ENCODE assay signal across 8 cellular contexts in genomic region chr9:98057095-98057799, GRCh38. TPM values are rescaled to one million over a fixed set of nuclear protein-coding genes. Genes with fewer than 3 reads are reported as not detected.
DNase-seq lines count a peak whose midpoint lies in the region; ATAC-seq and TF ChIP-seq lines count a peak whose summit lies in the region.

No MANE protein-coding gene starts in this region.

- H3K9me3 ChIP-seq in OCI-LY3 (ENCODE audit: insufficient read depth, low read length) (no peaks in the 10 kb centered on the region), lower lobe of right lung (no peaks in the 10 kb centered on the region), upper lobe of right lung (no peaks in the 10 kb centered on the region)

- H3K27me3 ChIP-seq in OCI-LY3 (ENCODE audit: low read depth, low read length), result no peaks in the 10 kb centered on the region
- H3K27me3 ChIP-seq in lower lobe of right lung (ENCODE audit: low read depth), result no peaks in the 10 kb centered on the region
- no peaks in the 10 kb centered on the region for H3K27me3 ChIP-seq in upper lobe of right lung

- peaks cover 15% of the 10 kb centered on the region for H3K36me3 ChIP-seq in OCI-LY3 (replicated peaks; ENCODE audit: low read depth, low read length)
- peaks cover 18% of the 10 kb centered on the region for H3K36me3 ChIP-seq in lower lobe of right lung
- peaks cover 19% of the 10 kb centered on the region for H3K36me3 ChIP-seq in upper lobe of right lung

- H3K9ac ChIP-seq in OCI-LY3 (ENCODE audit: low read length), result peak overlapping the region; percentile 81

- H3K27ac ChIP-seq in OCI-LY3 (ENCODE audit: low read length) (peak overlapping the region; percentile 58), caudate nucleus (ENCODE audit: low read depth, low read length) (peak overlapping the region; percentile 67), lower lobe of right lung (peak overlapping the region; percentile 96), upper lobe of right lung (peak overlapping the region; percentile 94)

- H3K79me2 ChIP-seq in OCI-LY3 (ENCODE audit: low read length), result peaks cover 38% of the 10 kb centered on the region

- ATAC-seq in lower lobe of right lung (peak in 1 of 2 donors; percentile 2), upper lobe of right lung (no peak)

- intact Hi-C loops in lower lobe of right lung (cut with DNase I) (no loop called here), upper lobe of right lung (cut with DNase I) (no loop called here)

- H3K4me1 ChIP-seq in OCI-LY3 (ENCODE audit: low read length) (peaks cover 26% of the 10 kb centered on the region), lower lobe of right lung (peaks cover 34% of the 10 kb centered on the region), upper lobe of right lung (peaks cover 23% of the 10 kb centered on the region)

- no peak; the same call in 1 of the 2 replicates for TF ChIP-seq CTCF in OCI-LY3 (IDR thresholded peaks at IDR 0.05; ENCODE audit: low read depth, low read length)
- TF ChIP-seq CTCF in lower lobe of right lung (IDR thresholded peaks at IDR 0.05), result no peak
- TF ChIP-seq CTCF in upper lobe of right lung (IDR thresholded peaks at IDR 0.05), result no peak

- peak overlapping the region; percentile 88 for H3K4me2 ChIP-seq in OCI-LY3 (ENCODE audit: low read length)

- H3K4me3 ChIP-seq in OCI-LY3 (ENCODE audit: low read length), result peak overlapping the region; percentile 89
- peak overlapping the region; percentile 94 for H3K4me3 ChIP-seq in lower lobe of right lung
- H3K4me3 ChIP-seq in upper lobe of right lung, result peak overlapping the region; percentile 84

- H4K20me1 ChIP-seq in OCI-LY3 (ENCODE audit: insufficient read depth, low read length), result peaks cover 4% of the 10 kb centered on the region; the same call in 1 of the 2 replicates

- 0 out of 2 replicates have a peak overlapping the region, but pooled peaks have one; percentile 24 for H2AFZ ChIP-seq in OCI-LY3 (ENCODE audit: low read depth, low read length)

- peak; percentile 30 for DNase-seq in NOMO-1 treated with dmso at 0.1 percent for 144 hours (lab: John Stamatoyannopoulos, UW; ENCODE audit: unreplicated experiment)
- no peak for DNase-seq in NOMO-1 treated with DMSO at 0.1 percent for 48 hours (lab: John Stamatoyannopoulos, UW; ENCODE audit: unreplicated experiment)
- DNase-seq in caudate nucleus (lab: John Stamatoyannopoulos, UW), result peak in 11 of 61 donors; percentile 18 to 68 (median 34)
- no peak for DNase-seq in lower lobe of right lung
- no peak for DNase-seq in upper lobe of right lung
- no peak for DNase-seq in stimulated activated CD4-positive, alpha-beta T cell treated with anti-CD3 and anti-CD28 coated beads, Interleukin-15, amount 100 ng/mL, for 24 hours
- no peak for DNase-seq in midbrain (lab: John Stamatoyannopoulos, UW)

RNA-seq across cellular contexts. Expression of gene NANS, which starts 0.7 kb away (rescaled TPM):
- 61.9 TPM for total RNA-seq in lower lobe of right lung
- total RNA-seq in upper lobe of right lung, result 53.8 TPM
